In the genomic region with DNA sequence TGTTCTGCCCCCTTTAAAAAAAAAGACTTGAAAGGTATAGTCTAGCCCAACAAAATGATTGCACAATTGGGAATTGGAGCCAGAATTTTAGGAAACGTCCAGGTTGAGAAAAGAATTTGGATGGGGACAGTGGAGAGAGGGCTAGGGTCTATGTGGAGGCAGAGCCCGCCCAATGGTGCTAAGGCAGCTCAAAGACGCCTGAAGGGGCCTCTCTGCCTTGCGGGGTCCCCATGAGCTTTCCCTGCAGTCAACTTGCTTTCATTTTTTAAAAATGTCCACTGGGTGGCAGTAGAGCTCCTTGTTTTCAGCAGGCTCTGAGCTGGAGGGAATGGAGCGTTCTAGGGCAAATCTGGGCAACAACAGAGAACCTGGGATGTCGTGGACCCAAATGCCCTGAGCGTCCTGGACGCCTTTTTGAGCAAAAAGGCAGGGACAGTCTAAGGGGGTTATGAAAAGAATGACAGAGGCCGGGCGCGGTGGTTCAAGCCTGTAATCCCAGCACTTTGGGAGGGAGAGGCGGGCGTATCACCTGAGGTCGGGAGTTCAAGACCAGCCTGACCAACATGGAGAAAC, we compare ENCODE assay signal across 8 cellular contexts. TPM values are rescaled to one million over a fixed set of nuclear protein-coding genes. Genes with fewer than 3 reads are reported as not detected.
DNase-seq lines count a peak whose midpoint lies in the region; ATAC-seq, FAIRE-seq and TF ChIP-seq lines count a peak whose summit lies in the region.

No MANE protein-coding gene starts in this region.

- TF ChIP-seq EP300 in HepG2 (IDR thresholded peaks at IDR 0.05; ENCODE audit: low read depth in 2 of 2, low read length in 2 of 2): no peak
- no peak for TF ChIP-seq EP300 in HepG2 (CRISPR knock-in tag; IDR thresholded peaks at IDR 0.05; ENCODE audit: borderline replicate concordance)

- intact Hi-C loops in HepG2 (cut with micrococcal nuclease; ENCODE audit: unreplicated experiment): loop anchor here (1.0 kb wide), 2 partner anchors 24 to 163 kb away; no protein-coding TSS in a partner anchor

- H3K9me3 ChIP-seq in HepG2 (ENCODE audit: low read length): no peaks in the 10 kb centered on the region

- peak; percentile 49 for TF ChIP-seq CTCF in GM06990 (IDR thresholded peaks at IDR 0.05; ENCODE audit: insufficient read depth, low read length, poor library complexity, severe bottlenecking)
- peak; percentile 63 for TF ChIP-seq CTCF in coronary artery (IDR thresholded peaks at IDR 0.05)
- peak; percentile 89 for TF ChIP-seq CTCF in HepG2 (CRISPR knock-in tag; IDR thresholded peaks at IDR 0.05)

- in situ Hi-C loops in HepG2 (cut with HindIII; ENCODE audit: extremely low pct_ligation_motif_present, low pct_unique_long_range_greater_than_20kb): loop anchor here (5.0 to 25.0 kb wide), 2 partner anchors 163 to 812 kb away; no protein-coding TSS in a partner anchor

- peak; percentile 81 for TF ChIP-seq RAD21 in HepG2 (CRISPR knock-in tag; IDR thresholded peaks at IDR 0.05)

- peak; percentile 62 for DNase-seq in GM06990 (ENCODE audit: extremely low read depth, insufficient read length)
- peak; percentile 63 for DNase-seq in NCI-H510A (lab: John Stamatoyannopoulos, UW)
- peak; percentile 19 for DNase-seq in activated CD4-positive, alpha-beta T cell treated with anti-CD3 and anti-CD28 coated beads for 1 hour
- DNase-seq in coronary artery (ENCODE audit: low spot score): no peak
- DNase-seq in HepG2 (ENCODE audit: low spot score): peak; percentile 87
- DNase-seq in stimulated activated CD4-positive, alpha-beta T cell treated with anti-CD3 and anti-CD28 coated beads, TNF-alpha, amount 100 ng/mL, for 24 hours (ENCODE audit: low read depth in 3 of 3): peak in 2 of 3 experiments; percentile 27 to 41

- BruUV-seq in HepG2 (replicated peaks; lab: Mats Ljungman, UMichigan): no TSS peak

- H3K27me3 ChIP-seq in GM06990 (replicated peaks; ENCODE audit: control insufficient read depth, insufficient read depth, low read length) (no peaks in the 10 kb centered on the region), HepG2 (ENCODE audit: control insufficient read depth in 1 of 2, insufficient read depth in 2 of 2, low read length in 2 of 2) (peaks cover 2 to 24% of the 10 kb centered on the region in 2 experiments; a peak in 4 of 5 replicates)

- H3K79me2 ChIP-seq in HepG2 (ENCODE audit: insufficient read depth, low read length): no peaks in the 10 kb centered on the region

- no peak overlapping the region for H3K27ac ChIP-seq in coronary artery
- H3K27ac ChIP-seq in HepG2 (ENCODE audit: extremely low read length, insufficient read depth, low read length): no peak overlapping the region

- FAIRE-seq in HepG2 (lab: Jason Lieb, UNC): peak; percentile 80

- CTCF ChIA-PET in HepG2 (lab: Yijun Ruan, JAX; ENCODE audit: low intra/inter-chr PET ratio, low total read pairs): interaction anchor here (1.7 to 3.0 kb wide), 2 partner anchors 25 to 163 kb away, joined by 15 to 25 read pairs; no protein-coding TSS in a partner anchor

- H3K4me3 ChIP-seq in GM06990 (replicated peaks; ENCODE audit: low read depth, low read length): peak overlapping the region; percentile 40
- peak overlapping the region; percentile 55 for H3K4me3 ChIP-seq in coronary artery
- H3K4me3 ChIP-seq in HepG2 (replicated peaks in 1 of 3; ENCODE audit: insufficient read depth in 1 of 3, low read depth in 2 of 3, low read length in 3 of 3): peak overlapping the region in 2 of 3 experiments; percentile 28 to 36; a peak in 2 of 6 replicates

- peak overlapping the region; percentile 70 for H3K4me2 ChIP-seq in HepG2 (ENCODE audit: low read depth, low read length)

- H3K36me3 ChIP-seq in GM06990 (ENCODE audit: control insufficient read depth, insufficient read depth, low read length): peaks cover 5% of the 10 kb centered on the region
- H3K36me3 ChIP-seq in HepG2 (replicated peaks in 1 of 2; ENCODE audit: control insufficient read depth in 1 of 2, insufficient read depth in 2 of 2, low read length in 2 of 2): peaks cover 0 to 3% of the 10 kb centered on the region in 2 experiments; a peak in 1 of 5 replicates

- no peaks in the 10 kb centered on the region for H4K20me1 ChIP-seq in HepG2 (ENCODE audit: insufficient read depth, low read length)

- WGBS in HepG2 (ENCODE audit: low lambda C conversion rate): 21% methylated on average over 14 of the region's 14 CpGs

- POLR2A ChIA-PET in HepG2 (lab: Yijun Ruan, JAX): interaction anchor here (1.0 kb wide), 1 partner anchor 229 kb away, joined by 3 read pairs; no protein-coding TSS in a partner anchor

- no peak for TF ChIP-seq POLR2A in HepG2 (IDR thresholded peaks at IDR 0.05; ENCODE audit: insufficient read depth in 1 of 2, low read depth in 2 of 2, low read length in 2 of 2)

- no peaks in the 10 kb centered on the region for H3K4me1 ChIP-seq in HepG2 (ENCODE audit: insufficient read depth, low read length)

- ATAC-seq in HG03135 (IDR thresholded peaks at IDR 0.05; ENCODE audit: unreplicated experiment): peak; percentile 53
- peak; percentile 91 for ATAC-seq in HepG2
- ATAC-seq in HG03520 (IDR thresholded peaks at IDR 0.05; ENCODE audit: unreplicated experiment): no peak

- 0 out of 2 replicates have a peak overlapping the region, but pooled peaks have one; percentile 12 for H3K9ac ChIP-seq in HepG2 (ENCODE audit: insufficient read depth, low read depth, low read length)

- H2AFZ ChIP-seq in HepG2 (ENCODE audit: low read length): no peak overlapping the region

TF ChIP-seq in HepG2, 621 proteins besides CTCF, POLR2A, EP300 and RAD21 (continues in another document):
- TF ChIP-seq KLF6 (CRISPR knock-in tag; IDR thresholded peaks at IDR 0.05) (no peak), ZNF3 (CRISPR knock-in tag; IDR thresholded peaks at IDR 0.05) (no peak), NFYC (CRISPR knock-in tag; IDR thresholded peaks at IDR 0.05) (no peak)

RNA-seq across cellular contexts. Expression of a gene that starts 40.2 kb away (rescaled TPM):
- total RNA-seq in HepG2 (2016; rRNA removed; fragmentation: Illumina TruSeq; extraction: Trizol): 40.7 and 70.5 TPM in 2 replicates
- 13.6 and 14.1 TPM in 2 replicates for total RNA-seq in HepG2 (2016; cell fraction: cytosol; rRNA removed; fragmentation: Illumina TruSeq; extraction: Trizol; ENCODE audit: low read depth)
- 40.7 and 74.0 TPM in 2 replicates for total RNA-seq in HepG2 (2016; cell fraction: insoluble cytoplasmic fraction; rRNA removed; fragmentation: Illumina TruSeq; extraction: Trizol)
- 30.7 and 33.5 TPM in 2 replicates for total RNA-seq in HepG2 (2016; cell fraction: membrane; rRNA removed; fragmentation: Illumina TruSeq; extraction: Trizol)
- total RNA-seq in HepG2 (2016; cell fraction: nucleus; rRNA removed; fragmentation: Illumina TruSeq; extraction: Trizol): 49.2 and 56.2 TPM in 2 replicates
- polyA plus RNA-seq in HepG2 (2011; rRNA removed): 270 and 321 TPM in 2 replicates
- polyA plus RNA-seq in HepG2 (2011; cell fraction: cytosol; rRNA removed): 356 TPM in 2 replicates
- polyA plus RNA-seq in HepG2 (2011; cell fraction: nucleus; rRNA removed): 111 and 119 TPM in 2 replicates
- 124 and 196 TPM in 2 replicates for polyA plus RNA-seq in HepG2 (2012)
- 18.9 and 24.2 TPM in 2 replicates for polyA plus RNA-seq in HepG2 (2016; cell fraction: cytosol; fragmentation: Illumina TruSeq; extraction: Trizol; ENCODE audit: low read depth)
- 53.1 and 56.4 TPM in 2 replicates for polyA plus RNA-seq in HepG2 (2016; cell fraction: insoluble cytoplasmic fraction; fragmentation: Illumina TruSeq; extraction: Trizol; ENCODE audit: low read depth)
- polyA plus RNA-seq in HepG2 (2016; cell fraction: membrane; fragmentation: Illumina TruSeq; extraction: Trizol; ENCODE audit: low read depth): 32.9 and 35.3 TPM in 2 replicates
- 111 and 121 TPM in 2 replicates for polyA plus RNA-seq in HepG2 (2016; cell fraction: nucleus; fragmentation: Illumina TruSeq; extraction: Trizol; ENCODE audit: insufficient read depth, low read depth)
- polyA minus RNA-seq in HepG2 (2011; rRNA and poly(A)+ RNA removed; ENCODE audit: low replicate concordance): 108 and 408 TPM in 2 replicates
- polyA minus RNA-seq in HepG2 (2011; cell fraction: cytosol; rRNA and poly(A)+ RNA removed): 84.7 and 140 TPM in 2 replicates
- polyA minus RNA-seq in HepG2 (2011; cell fraction: nucleus; rRNA and poly(A)+ RNA removed): 20.1 and 24.2 TPM in 2 replicates
